Comparison of ENCODE assay signal across 1 cellular context in the genomic region with DNA sequence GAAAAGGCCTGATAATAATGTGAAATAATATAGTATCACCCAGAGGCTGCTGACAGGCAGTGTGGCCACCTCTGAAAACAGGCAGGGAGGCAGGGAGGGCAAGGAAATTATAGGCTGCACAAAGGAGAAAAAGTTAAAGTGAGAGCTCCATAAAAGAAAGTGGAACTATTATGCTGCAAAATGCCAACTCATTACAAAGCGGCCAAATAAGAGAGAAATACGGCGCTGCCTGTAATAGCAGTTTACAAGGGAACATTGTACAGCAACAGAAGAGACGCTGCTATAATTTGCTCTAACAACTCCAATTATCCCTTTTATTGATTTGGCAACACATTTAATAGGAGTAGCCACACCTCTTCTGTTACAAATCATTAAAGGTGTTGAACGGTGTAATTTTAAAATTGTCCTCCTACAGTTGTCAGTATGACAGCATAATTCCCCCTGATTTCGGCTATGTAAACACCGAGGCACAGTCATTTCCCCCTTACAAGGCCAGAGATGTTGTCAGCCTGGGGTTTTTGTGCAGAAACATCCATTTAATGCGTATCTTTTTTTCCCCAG.
TF ChIP-seq lines count a peak whose summit lies in the region.

No MANE protein-coding gene starts in this region.

TF ChIP-seq in neural cell, 6 proteins besides CTCF, POLR2A, EP300 and RAD21 (continued from another document):
- peak; percentile 45 for TF ChIP-seq REST (IDR thresholded peaks at IDR 0.05; ENCODE audit: borderline replicate concordance)
